Comparison of ENCODE assay signal across 8 cellular contexts in genomic region chr5:72598461-72599433, GRCh38.
DNase-seq lines count a peak whose midpoint lies in the region; ATAC-seq, FAIRE-seq and TF ChIP-seq lines count a peak whose summit lies in the region.

No MANE protein-coding gene starts in this region.

- FAIRE-seq in GM18507 (lab: Jason Lieb, UNC) = peak; percentile 59

- H3K4me1 Mint-ChIP-seq in WTC11 = peaks cover 13% of the 10 kb centered on the region

- H3K4me3 ChIP-seq in RWPE2 (ENCODE audit: severe bottlenecking) (no peak overlapping the region), skeletal muscle cell (ENCODE audit: low read depth, low read length) (no peak overlapping the region)

- DNase-seq in GM18507 (ENCODE audit: extremely low spot score, insufficient read length, low read depth) (no peak), RWPE2 (ENCODE audit: low spot score) (no peak), fibroblast of peridontal ligament (ENCODE audit: extremely low read depth) (peak; percentile 72), skeletal muscle cell (ENCODE audit: low read depth) (peak; percentile 89), WTC11 (ENCODE audit: low spot score) (no peak), NCI-H1092 treated with DMSO at 0.1 percent for 48 hours (lab: John Stamatoyannopoulos, UW) (no peak), cerebellar cortex (ENCODE audit: low spot score) (no peak)

- H3K4me1 ChIP-seq in RWPE2 (ENCODE audit: insufficient read depth, poor library complexity, severe bottlenecking) = peaks cover 58% of the 10 kb centered on the region

- CTCF ChIA-PET in WTC11 (lab: Charles Lee) = no interaction called here

- H3K4me3 Mint-ChIP-seq in WTC11 = no peak overlapping the region

- no peaks in the 10 kb centered on the region for H3K27me3 ChIP-seq in RWPE2 (ENCODE audit: insufficient read depth, poor library complexity, severe bottlenecking)

- peaks cover 15% of the 10 kb centered on the region for H3K9me3 Mint-ChIP-seq in WTC11

- H3K9me3 ChIP-seq in RWPE2 (ENCODE audit: severe bottlenecking) = no peaks in the 10 kb centered on the region

- ATAC-seq in RWPE2 (ENCODE audit: low read depth) (no peak), WTC11 (no peak), HG02981 (IDR thresholded peaks at IDR 0.05; ENCODE audit: unreplicated experiment) (no peak)

- H3K36me3 ChIP-seq in RWPE2 (ENCODE audit: low read depth) = no peaks in the 10 kb centered on the region

- H3K27ac ChIP-seq in RWPE2 (ENCODE audit: poor library complexity, severe bottlenecking) = peak overlapping the region; percentile 98

- peaks cover 8% of the 10 kb centered on the region for H3K36me3 Mint-ChIP-seq in WTC11

- POLR2A ChIA-PET in WTC11 (lab: Charles Lee) = no interaction called here

- no peaks in the 10 kb centered on the region for H3K27me3 Mint-ChIP-seq in WTC11 (ENCODE audit: low read depth)

- no peak overlapping the region for H3K27ac Mint-ChIP-seq in WTC11

- TF ChIP-seq CTCF in RWPE2 (IDR thresholded peaks at IDR 0.05; ENCODE audit: poor library complexity, severe bottlenecking) (no peak), WTC11 (IDR thresholded peaks at IDR 0.05) (no peak)

TF ChIP-seq in WTC11, 78 proteins besides CTCF, POLR2A, EP300 and RAD21:
- TF ChIP-seq AR (CRISPR knock-in tag; IDR thresholded peaks at IDR 0.05) (no peak), ZNF121 (CRISPR knock-in tag; IDR thresholded peaks at IDR 0.05) (no peak), MXD4 (CRISPR knock-in tag; IDR thresholded peaks at IDR 0.05; ENCODE audit: borderline replicate concordance) (no peak)
- TF ChIP-seq, protein P1, sequence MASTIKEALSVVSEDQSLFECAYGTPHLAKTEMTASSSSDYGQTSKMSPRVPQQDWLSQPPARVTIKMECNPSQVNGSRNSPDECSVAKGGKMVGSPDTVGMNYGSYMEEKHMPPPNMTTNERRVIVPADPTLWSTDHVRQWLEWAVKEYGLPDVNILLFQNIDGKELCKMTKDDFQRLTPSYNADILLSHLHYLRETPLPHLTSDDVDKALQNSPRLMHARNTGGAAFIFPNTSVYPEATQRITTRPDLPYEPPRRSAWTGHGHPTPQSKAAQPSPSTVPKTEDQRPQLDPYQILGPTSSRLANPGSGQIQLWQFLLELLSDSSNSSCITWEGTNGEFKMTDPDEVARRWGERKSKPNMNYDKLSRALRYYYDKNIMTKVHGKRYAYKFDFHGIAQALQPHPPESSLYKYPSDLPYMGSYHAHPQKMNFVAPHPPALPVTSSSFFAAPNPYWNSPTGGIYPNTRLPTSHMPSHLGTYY (CRISPR knock-in tag; IDR thresholded peaks at IDR 0.05) = no peak

Comparison
In these comparisons a context has a peak if more than half of its experiments do, and no peak if none do; other contexts are left out.
1. DNase-seq: peak in fibroblast of peridontal ligament (single experiment) and skeletal muscle cell (single experiment); none in GM18507 (single experiment), RWPE2 (single experiment), WTC11 (single experiment), NCI-H1092 treated with DMSO at 0.1 percent for 48 hours (single experiment) and cerebellar cortex (single experiment).